ENCODE assay signal across 1 cellular context in the genomic region with DNA sequence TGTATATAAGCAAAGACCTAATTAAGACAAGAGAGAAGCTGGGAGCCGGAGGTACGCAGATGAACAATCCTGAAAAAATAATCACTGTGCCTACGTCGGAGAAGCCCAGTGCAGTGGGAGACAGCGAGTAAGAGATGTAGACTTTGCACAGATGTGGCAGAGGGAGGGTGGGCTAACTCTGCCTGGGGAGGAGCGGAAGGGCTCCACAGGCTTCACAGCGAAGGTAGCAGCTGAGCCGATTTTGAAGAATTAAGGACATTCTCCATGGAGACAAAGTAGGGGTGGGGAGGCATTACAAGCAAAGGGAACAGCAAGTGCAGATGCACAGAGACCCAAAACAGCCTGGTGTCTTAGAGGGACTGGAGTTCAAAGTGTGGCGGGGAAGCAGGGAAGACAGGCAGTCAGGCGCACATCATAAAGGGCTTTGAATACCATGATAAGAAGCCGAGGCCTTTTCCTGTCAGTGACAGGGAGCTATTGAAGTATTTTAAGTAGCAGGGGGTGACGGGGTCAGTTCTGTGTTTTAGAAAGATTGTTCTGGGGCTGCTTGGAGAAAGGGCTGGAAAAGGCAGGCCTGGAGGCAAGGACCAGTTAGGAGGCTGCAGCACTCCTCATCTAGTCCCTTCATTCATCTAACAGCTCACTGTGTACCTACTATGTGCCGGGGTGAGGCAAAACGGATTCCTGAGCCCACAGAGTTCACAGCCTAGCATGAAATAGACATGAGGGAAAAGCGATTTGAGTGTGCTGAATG.
TF ChIP-seq lines count a peak whose summit lies in the region.

No MANE protein-coding gene starts in this region.

TF ChIP-seq in K562, 482 proteins besides CTCF, POLR2A, EP300 and RAD21 (continued from another document):
- TF ChIP-seq CREB5 (CRISPR knock-in tag; IDR thresholded peaks at IDR 0.05) = no peak
- no peak for TF ChIP-seq ERF (CRISPR knock-in tag; IDR thresholded peaks at IDR 0.05)
- no peak for TF ChIP-seq CBX1 (IDR thresholded peaks at IDR 0.05; ENCODE audit: low read depth)
- no peak for TF ChIP-seq ZNF79 (CRISPR knock-in tag; IDR thresholded peaks at IDR 0.05; ENCODE audit: low read depth)
- no peak for TF ChIP-seq SMC3 (conservative IDR thresholded peaks at IDR 0.05; ENCODE audit: insufficient read depth, low read depth, low read length)
- TF ChIP-seq RBM14 (IDR thresholded peaks at IDR 0.05; ENCODE audit: borderline replicate concordance, insufficient read depth, low read depth, low read length) = no peak
- TF ChIP-seq MAFK (IDR thresholded peaks at IDR 0.05; ENCODE audit: low read length) = no peak
- no peak for TF ChIP-seq MAZ (CRISPR knock-in tag; conservative IDR thresholded peaks at IDR 0.05 in 1 of 2, IDR thresholded peaks at IDR 0.05 in 1 of 2)
- no peak for TF ChIP-seq CBX8 (IDR thresholded peaks at IDR 0.05; ENCODE audit: borderline replicate concordance, extremely low read depth, low read depth, low read length, poor library complexity, severe bottlenecking)
- 0 out of 2 replicates have a peak, but pooled peaks have one; percentile 21 for TF ChIP-seq MEF2D (tag; conservative IDR thresholded peaks at IDR 0.05; ENCODE audit: low read depth)
- TF ChIP-seq ZNF77 (CRISPR knock-in tag; IDR thresholded peaks at IDR 0.05) = no peak
- TF ChIP-seq FUS (optimal IDR thresholded peaks at IDR 0.05; ENCODE audit: low read depth, low read length) = no peak
- no peak for TF ChIP-seq ZNF507 (tag; conservative IDR thresholded peaks at IDR 0.05)
- no peak for TF ChIP-seq RBBP5 (IDR thresholded peaks at IDR 0.05; ENCODE audit: borderline replicate concordance, insufficient read depth, low read length, poor library complexity, severe bottlenecking)
- TF ChIP-seq CBFA2T3 (IDR thresholded peaks at IDR 0.05) = peak; percentile 69
- TF ChIP-seq PHF20 (IDR thresholded peaks at IDR 0.05; ENCODE audit: partially characterized antibody) = no peak
- no peak for TF ChIP-seq SMARCC2 (IDR thresholded peaks at IDR 0.05; ENCODE audit: low read depth)
- TF ChIP-seq CHD1 (IDR thresholded peaks at IDR 0.05; ENCODE audit: low read length) = no peak
- no peak for TF ChIP-seq NONO (IDR thresholded peaks at IDR 0.05; ENCODE audit: low read depth in 2 of 2, low read length in 1 of 2)
- no peak for TF ChIP-seq SAFB2 (IDR thresholded peaks at IDR 0.05; ENCODE audit: borderline replicate concordance, low read depth, low read length, severe bottlenecking)
- TF ChIP-seq HMG20A (CRISPR knock-in tag; conservative IDR thresholded peaks at IDR 0.05) = no peak
- TF ChIP-seq PHB2 (IDR thresholded peaks at IDR 0.05; ENCODE audit: low read depth) = no peak
- TF ChIP-seq, protein P1, sequence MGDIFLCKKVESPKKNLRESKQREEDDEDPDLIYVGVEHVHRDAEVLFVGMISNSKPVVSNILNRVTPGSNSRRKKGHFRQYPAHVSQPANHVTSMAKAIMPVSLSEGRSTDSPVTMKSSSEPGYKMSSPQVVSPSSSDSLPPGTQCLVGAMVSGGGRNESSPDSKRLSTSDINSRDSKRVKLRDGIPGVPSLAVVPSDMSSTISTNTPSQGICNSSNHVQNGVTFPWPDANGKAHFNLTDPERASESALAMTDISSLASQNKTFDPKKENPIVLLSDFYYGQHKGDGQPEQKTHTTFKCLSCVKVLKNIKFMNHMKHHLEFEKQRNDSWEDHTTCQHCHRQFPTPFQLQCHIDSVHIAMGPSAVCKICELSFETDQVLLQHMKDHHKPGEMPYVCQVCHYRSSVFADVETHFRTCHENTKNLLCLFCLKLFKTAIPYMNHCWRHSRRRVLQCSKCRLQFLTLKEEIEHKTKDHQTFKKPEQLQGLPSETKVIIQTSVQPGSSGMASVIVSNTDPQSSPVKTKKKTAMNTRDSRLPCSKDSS (IDR thresholded peaks at IDR 0.05; ENCODE audit: low read depth, partially characterized antibody) = no peak
- TF ChIP-seq CCAR2 (IDR thresholded peaks at IDR 0.05; ENCODE audit: low read depth, low read length) = no peak
- TF ChIP-seq POLR2AphosphoS5 (IDR thresholded peaks at IDR 0.05; ENCODE audit: control insufficient read depth, insufficient read depth, low read depth, low read length) = no peak
- TF ChIP-seq KDM4B (IDR thresholded peaks at IDR 0.05; ENCODE audit: borderline replicate concordance in 2 of 2, low read depth in 1 of 2) = no peak
- TF ChIP-seq, protein P2, sequence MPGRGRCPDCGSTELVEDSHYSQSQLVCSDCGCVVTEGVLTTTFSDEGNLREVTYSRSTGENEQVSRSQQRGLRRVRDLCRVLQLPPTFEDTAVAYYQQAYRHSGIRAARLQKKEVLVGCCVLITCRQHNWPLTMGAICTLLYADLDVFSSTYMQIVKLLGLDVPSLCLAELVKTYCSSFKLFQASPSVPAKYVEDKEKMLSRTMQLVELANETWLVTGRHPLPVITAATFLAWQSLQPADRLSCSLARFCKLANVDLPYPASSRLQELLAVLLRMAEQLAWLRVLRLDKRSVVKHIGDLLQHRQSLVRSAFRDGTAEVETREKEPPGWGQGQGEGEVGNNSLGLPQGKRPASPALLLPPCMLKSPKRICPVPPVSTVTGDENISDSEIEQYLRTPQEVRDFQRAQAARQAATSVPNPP (IDR thresholded peaks at IDR 0.05; ENCODE audit: borderline replicate concordance, insufficient read depth, insufficient read length) = no peak
- TF ChIP-seq TAF9B (IDR thresholded peaks at IDR 0.05; ENCODE audit: partially characterized antibody) = no peak
- no peak for TF ChIP-seq MCM2 (IDR thresholded peaks at IDR 0.05; ENCODE audit: low read depth)
- TF ChIP-seq TCFL5 (CRISPR knock-in tag; conservative IDR thresholded peaks at IDR 0.05) = no peak
- TF ChIP-seq ZKSCAN8 (CRISPR knock-in tag; IDR thresholded peaks at IDR 0.05) = no peak
- TF ChIP-seq, protein P3, sequence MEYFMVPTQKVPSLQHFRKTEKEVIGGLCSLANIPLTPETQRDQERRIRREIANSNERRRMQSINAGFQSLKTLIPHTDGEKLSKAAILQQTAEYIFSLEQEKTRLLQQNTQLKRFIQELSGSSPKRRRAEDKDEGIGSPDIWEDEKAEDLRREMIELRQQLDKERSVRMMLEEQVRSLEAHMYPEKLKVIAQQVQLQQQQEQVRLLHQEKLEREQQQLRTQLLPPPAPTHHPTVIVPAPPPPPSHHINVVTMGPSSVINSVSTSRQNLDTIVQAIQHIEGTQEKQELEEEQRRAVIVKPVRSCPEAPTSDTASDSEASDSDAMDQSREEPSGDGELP (CRISPR knock-in tag; IDR thresholded peaks at IDR 0.05; ENCODE audit: borderline replicate concordance) = no peak
- no peak for TF ChIP-seq CREM (IDR thresholded peaks at IDR 0.05; ENCODE audit: low read depth)
- no peak for TF ChIP-seq BCOR (IDR thresholded peaks at IDR 0.05)
- peak; percentile 27; the same call in 1 of the 2 replicates for TF ChIP-seq CBFA2T2 (conservative IDR thresholded peaks at IDR 0.05)
- TF ChIP-seq, protein P4, sequence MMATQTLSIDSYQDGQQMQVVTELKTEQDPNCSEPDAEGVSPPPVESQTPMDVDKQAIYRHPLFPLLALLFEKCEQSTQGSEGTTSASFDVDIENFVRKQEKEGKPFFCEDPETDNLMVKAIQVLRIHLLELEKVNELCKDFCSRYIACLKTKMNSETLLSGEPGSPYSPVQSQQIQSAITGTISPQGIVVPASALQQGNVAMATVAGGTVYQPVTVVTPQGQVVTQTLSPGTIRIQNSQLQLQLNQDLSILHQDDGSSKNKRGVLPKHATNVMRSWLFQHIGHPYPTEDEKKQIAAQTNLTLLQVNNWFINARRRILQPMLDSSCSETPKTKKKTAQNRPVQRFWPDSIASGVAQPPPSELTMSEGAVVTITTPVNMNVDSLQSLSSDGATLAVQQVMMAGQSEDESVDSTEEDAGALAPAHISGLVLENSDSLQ (IDR thresholded peaks at IDR 0.05) = peak; percentile 50
- no peak for TF ChIP-seq THRA (IDR thresholded peaks at IDR 0.05)
